8 cellular contexts compared by ENCODE assay signal in the genomic region with DNA sequence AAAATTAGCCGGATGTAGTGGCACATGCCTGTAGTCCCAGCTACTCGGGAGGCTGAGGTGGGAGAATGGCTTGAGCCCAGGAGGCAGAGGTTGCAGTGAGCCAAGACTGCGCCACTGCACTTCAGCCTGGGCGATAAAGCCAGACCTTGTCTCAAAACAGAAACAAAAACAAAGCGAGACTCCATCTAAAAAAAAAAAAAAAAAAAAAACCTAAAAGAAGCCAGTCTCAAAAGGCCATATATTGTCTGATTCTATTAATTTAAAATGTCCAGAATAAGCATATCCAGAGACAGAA. TPM values are rescaled to one million over a fixed set of nuclear protein-coding genes. Genes with fewer than 3 reads are reported as not detected.
DNase-seq lines count a peak whose midpoint lies in the region; ATAC-seq and TF ChIP-seq lines count a peak whose summit lies in the region.
"Not testable (repeated sequence)": the region's sequence is repeated elsewhere in the genome, so short reads cannot be mapped to it uniquely, and the experiment has no call there.

No MANE protein-coding gene starts in this region.

- H3K4me3 Mint-ChIP-seq in CD8-positive, alpha-beta T cell, result peak overlapping the region; percentile 55
- peak overlapping the region; percentile 52 for H3K4me3 Mint-ChIP-seq in T-helper 2 cell treated with Interferon-gamma antibody and Interleukin-4, amounts not matched to agents 5 μg/mL and 100 μg/mL, for 36 hours
- H3K4me3 Mint-ChIP-seq in activated T-cell treated with anti-CD3 and anti-CD28 coated beads, Interleukin-2, amount 50 U/mL, for 72 hours, result peak overlapping the region in 1 of 2 donors; percentile 47
- H3K4me3 Mint-ChIP-seq in chondrocyte (ENCODE audit: unreplicated experiment), result not testable (repeated sequence)
- peak overlapping the region; percentile 30 to 75 (median 65) for H3K4me3 Mint-ChIP-seq in immature natural killer cell

- intact Hi-C loops in CD8-positive, alpha-beta T cell (cut with DNase I, micrococcal nuclease); Right ventricle myocardium superior (cut with DNase I): not testable (repeated sequence)

- H3K4me3 ChIP-seq in CD8-positive, alpha-beta T cell (ENCODE audit: low read depth, low read length); osteoblast (ENCODE audit: insufficient read depth, low read length): not testable (repeated sequence)
- H3K4me3 ChIP-seq in thoracic aorta, result peak overlapping the region; percentile 19

- peak overlapping the region; percentile 56 for H3K27ac Mint-ChIP-seq in CD8-positive, alpha-beta T cell
- H3K27ac Mint-ChIP-seq in T-helper 2 cell treated with Interferon-gamma antibody and Interleukin-4, amounts not matched to agents 5 μg/mL and 100 μg/mL, for 36 hours, result peak overlapping the region; percentile 68
- peak overlapping the region; percentile 95 for H3K27ac Mint-ChIP-seq in activated T-cell treated with anti-CD3 and anti-CD28 coated beads, Interleukin-2, amount 50 U/mL, for 72 hours
- H3K27ac Mint-ChIP-seq in chondrocyte (ENCODE audit: unreplicated experiment) (peak overlapping the region; percentile 22), immature natural killer cell (peak overlapping the region; percentile 79 to 93 (median 82))

- not testable (repeated sequence) for H3K9me3 Mint-ChIP-seq in CD8-positive, alpha-beta T cell; T-helper 2 cell treated with Interferon-gamma antibody and Interleukin-4, amounts not matched to agents 5 μg/mL and 100 μg/mL, for 36 hours; activated T-cell treated with anti-CD3 and anti-CD28 coated beads, Interleukin-2, amount 50 U/mL, for 72 hours; chondrocyte (ENCODE audit: low read depth); immature natural killer cell

- peaks cover 31% of the 10 kb centered on the region for H3K36me3 Mint-ChIP-seq in CD8-positive, alpha-beta T cell
- H3K36me3 Mint-ChIP-seq in T-helper 2 cell treated with Interferon-gamma antibody and Interleukin-4, amounts not matched to agents 5 μg/mL and 100 μg/mL, for 36 hours (ENCODE audit: low read depth), result peaks cover 42% of the 10 kb centered on the region
- peaks cover 13 to 24% of the 10 kb centered on the region in 2 donors for H3K36me3 Mint-ChIP-seq in activated T-cell treated with anti-CD3 and anti-CD28 coated beads, Interleukin-2, amount 50 U/mL, for 72 hours (ENCODE audit: insufficient read depth in 2 of 2)
- peaks cover 31% of the 10 kb centered on the region for H3K36me3 Mint-ChIP-seq in chondrocyte (ENCODE audit: low read depth)
- H3K36me3 Mint-ChIP-seq in immature natural killer cell, result peaks cover 9 to 23% (median 11%) of the 10 kb centered on the region in 3 donors

- CTCF ChIA-PET in CD8-positive, alpha-beta T cell (lab: Charles Lee), result not testable (repeated sequence)

- H3K36me3 ChIP-seq in CD8-positive, alpha-beta T cell (ENCODE audit: insufficient read depth, low read length), result peaks cover 13% of the 10 kb centered on the region
- H3K36me3 ChIP-seq in osteoblast (ENCODE audit: insufficient read depth, low read length) (peaks cover 17% of the 10 kb centered on the region), thoracic aorta (peaks cover 19% of the 10 kb centered on the region)

- H3K27me3 Mint-ChIP-seq in CD8-positive, alpha-beta T cell (ENCODE audit: low read depth); T-helper 2 cell treated with Interferon-gamma antibody and Interleukin-4, amounts not matched to agents 5 μg/mL and 100 μg/mL, for 36 hours (ENCODE audit: low read depth); activated T-cell treated with anti-CD3 and anti-CD28 coated beads, Interleukin-2, amount 50 U/mL, for 72 hours (ENCODE audit: low read depth); chondrocyte (ENCODE audit: low read depth); immature natural killer cell (ENCODE audit: low read depth in 3 of 3): not testable (repeated sequence)

- H4K20me1 ChIP-seq in osteoblast (ENCODE audit: insufficient read depth, low read length), result peaks cover 56% of the 10 kb centered on the region

- POLR2A ChIA-PET in CD8-positive, alpha-beta T cell (lab: Charles Lee), result not testable (repeated sequence)

- H3K79me2 ChIP-seq in osteoblast (ENCODE audit: insufficient read depth, low read length), result peaks cover 82% of the 10 kb centered on the region

- not testable (repeated sequence) for H3K27me3 ChIP-seq in CD8-positive, alpha-beta T cell (ENCODE audit: insufficient read depth, low read length); osteoblast (ENCODE audit: insufficient read depth, low read length); thoracic aorta (replicated peaks; ENCODE audit: insufficient read depth)

- H3K27ac ChIP-seq in CD8-positive, alpha-beta T cell (ENCODE audit: low read depth, low read length); osteoblast (ENCODE audit: low read depth, low read length); thoracic aorta: not testable (repeated sequence)

- H3K4me1 Mint-ChIP-seq in CD8-positive, alpha-beta T cell (ENCODE audit: low read depth), result peaks cover 50% of the 10 kb centered on the region
- H3K4me1 Mint-ChIP-seq in T-helper 2 cell treated with Interferon-gamma antibody and Interleukin-4, amounts not matched to agents 5 μg/mL and 100 μg/mL, for 36 hours (ENCODE audit: low read depth), result peaks cover 43% of the 10 kb centered on the region
- peaks cover 56% of the 10 kb centered on the region for H3K4me1 Mint-ChIP-seq in activated T-cell treated with anti-CD3 and anti-CD28 coated beads, Interleukin-2, amount 50 U/mL, for 72 hours (ENCODE audit: low read depth)
- H3K4me1 Mint-ChIP-seq in chondrocyte (ENCODE audit: low read depth) (peaks cover 28% of the 10 kb centered on the region), immature natural killer cell (peaks cover 36 to 68% of the 10 kb centered on the region in 2 donors)

- H2AFZ ChIP-seq in osteoblast (ENCODE audit: low read length), result not testable (repeated sequence)

- DNase-seq in CD8-positive, alpha-beta T cell, result peak in 1 of 7 experiments; percentile 23
- not testable (repeated sequence) for DNase-seq in T-helper 2 cell treated with Interferon-gamma antibody and Interleukin-4, amounts not matched to agents 5 μg/mL and 100 μg/mL, for 36 hours (ENCODE audit: low spot score); activated T-cell treated with anti-CD3 and anti-CD28 coated beads, Interleukin-2, amount 50 U/mL, for 72 hours; chondrocyte (ENCODE audit: low spot score); Right ventricle myocardium superior; osteoblast (ENCODE audit: insufficient read length, low spot score, missing footprints); thoracic aorta (ENCODE audit: low spot score)
- peak in 1 of 3 donors; percentile 27 for DNase-seq in immature natural killer cell

- not testable (repeated sequence) for H3K9me3 ChIP-seq in CD8-positive, alpha-beta T cell (ENCODE audit: low read length); osteoblast (ENCODE audit: low read depth, low read length); thoracic aorta

- peak overlapping the region; percentile 46 for H3K4me2 ChIP-seq in osteoblast (ENCODE audit: insufficient read depth, low read length)

- peaks cover 24% of the 10 kb centered on the region for H3K4me1 ChIP-seq in CD8-positive, alpha-beta T cell (ENCODE audit: insufficient read depth, low read length)
- H3K4me1 ChIP-seq in osteoblast (ENCODE audit: insufficient read depth, low read length), result not testable (repeated sequence)
- peaks cover 19 to 40% of the 10 kb centered on the region in 2 donors for H3K4me1 ChIP-seq in thoracic aorta (ENCODE audit: control insufficient read depth in 1 of 2, low read depth in 2 of 2)

- ATAC-seq in CD8-positive, alpha-beta T cell, result peak; percentile 26
- ATAC-seq in activated T-cell treated with anti-CD3 and anti-CD28 coated beads, Interleukin-2, amount 50 U/mL, for 72 hours (replicated peaks in 1 of 2); thoracic aorta (ENCODE audit: insufficient number of reproducible peaks, low FRiP score, low read depth): not testable (repeated sequence)
- peak; percentile 68 for ATAC-seq in Right ventricle myocardium superior (ENCODE audit: poor library complexity)

- TF ChIP-seq CTCF in CD8-positive, alpha-beta T cell (IDR thresholded peaks at IDR 0.05); chondrocyte (IDR thresholded peaks at IDR 0.05); osteoblast (IDR thresholded peaks at IDR 0.05; ENCODE audit: extremely low read depth, low read depth, low read length); thoracic aorta (IDR thresholded peaks at IDR 0.05): not testable (repeated sequence)

RNA-seq across cellular contexts. Expression of a gene that starts 12.3 kb away (rescaled TPM):
- 10 to 100 TPM; 63.3 to 64.0 TPM for total RNA-seq in CD8-positive, alpha-beta T cell
- total RNA-seq in activated T-cell treated with anti-CD3 and anti-CD28 coated beads, Interleukin-2, amount 50 U/mL, for 72 hours, result 10 to 100 TPM; 72.8 to 78.6 TPM
- 83.4 to 118 TPM (median 112 TPM) in 3 replicates for total RNA-seq in chondrocyte
- total RNA-seq in Right ventricle myocardium superior, result 33.8 TPM
- 10 to 100 TPM; 58.0 to 89.0 (median 72.5) TPM for polyA plus RNA-seq in immature natural killer cell
- 98.7 and 98.8 TPM in 2 replicates for total RNA-seq in osteoblast
- total RNA-seq in thoracic aorta, result 10 to 100 TPM; 65.8 to 73.6 TPM

Comparison
In these comparisons a context has a peak if more than half of its experiments do, and no peak if none do; other contexts are left out.
1. H3K27ac Mint-ChIP-seq: peak in every context shown above with its lines; median percentile 95 in activated T-cell treated with anti-CD3 and anti-CD28 coated beads, Interleukin-2, amount 50 U/mL, for 72 hours; 82 in immature natural killer cell; 68 in T-helper 2 cell treated with Interferon-gamma antibody and Interleukin-4, amounts not matched to agents 5 μg/mL and 100 μg/mL, for 36 hours; 56 in CD8-positive, alpha-beta T cell; 22 in chondrocyte.